24 cellular contexts compared by ENCODE assay signal in the genomic region with DNA sequence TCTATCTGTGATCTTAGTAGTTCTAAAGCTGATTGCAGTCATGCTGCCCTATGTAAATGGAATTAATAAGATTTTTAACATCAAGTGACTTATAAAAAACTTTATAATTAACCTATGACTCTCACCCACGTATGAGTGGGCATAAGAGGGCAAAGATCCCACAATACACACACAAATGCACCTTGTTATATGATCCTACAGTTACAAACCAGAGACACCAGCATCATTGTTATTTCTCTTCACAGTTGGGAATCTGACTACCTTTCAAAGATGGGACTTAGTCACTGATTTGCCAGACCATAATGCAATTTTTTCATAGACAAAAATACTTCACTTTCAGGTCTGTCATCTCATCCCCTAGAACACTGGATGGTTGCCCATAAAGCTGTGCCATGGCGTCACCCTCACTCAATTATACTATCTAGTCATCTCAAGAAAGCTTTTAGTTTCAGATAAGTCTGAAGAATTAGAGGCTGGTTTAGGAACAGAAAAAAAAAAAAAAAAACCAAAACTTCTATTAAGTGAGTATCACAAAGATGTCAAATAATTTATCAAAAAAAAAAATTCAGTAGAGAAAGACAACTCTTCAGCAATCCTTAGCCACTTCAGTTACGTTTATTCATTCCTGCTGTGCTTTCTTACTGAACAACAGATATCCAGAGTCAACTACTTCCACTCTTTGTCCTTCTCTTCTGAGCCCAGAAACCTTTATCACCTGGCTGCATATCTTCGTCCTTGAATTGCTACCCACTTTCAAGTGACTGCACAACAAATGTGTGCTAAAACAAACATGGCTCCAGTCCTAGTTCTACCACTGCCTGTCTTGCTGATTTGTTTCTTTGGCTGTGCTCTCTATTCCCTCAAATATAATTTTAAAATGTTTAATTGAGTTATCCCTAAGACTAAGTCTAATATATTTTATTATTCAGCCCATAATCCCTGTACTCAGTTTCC.
DNase-seq lines count a peak whose midpoint lies in the region; ATAC-seq, FAIRE-seq and TF ChIP-seq lines count a peak whose summit lies in the region.
"Had no signal": no experiment of that assay in that cellular context is flagged by ENCODE, and none has a peak within 500 bp of the region (broad histone marks: within the 10 kb centered on the region; RNA-seq: fewer than 3 reads in every experiment).

No MANE protein-coding gene starts in this region.

- no peak overlapping the region for H3K27ac ChIP-seq in aorta (ENCODE audit: low read depth in 1 of 2, low read length in 2 of 2)
- H3K27ac ChIP-seq: A549, BLaER1 had no signal

- H3K36me3 Mint-ChIP-seq in activated CD4-positive, alpha-beta T cell treated with anti-CD3 and anti-CD28 coated beads, Interleukin-2, amount 10 ng/mL, durations not matched to agents 24 days and 14 days (ENCODE audit: low read depth), result no peaks in the 10 kb centered on the region
- H3K36me3 Mint-ChIP-seq: CD4-positive, alpha-beta memory T cell had no signal

- no peaks in the 10 kb centered on the region for H3K27me3 ChIP-seq in aorta (ENCODE audit: control insufficient read depth in 1 of 2, insufficient read depth in 2 of 2, low read length in 1 of 2)
- H3K27me3 ChIP-seq: BLaER1 had no signal

- TF ChIP-seq CTCF in lower leg skin (IDR thresholded peaks at IDR 0.05), result no peak

- H3K4me1 Mint-ChIP-seq in activated CD4-positive, alpha-beta T cell treated with anti-CD3 and anti-CD28 coated beads, Interleukin-2, amount 10 ng/mL, durations not matched to agents 24 days and 14 days, result no peaks in the 10 kb centered on the region
- H3K4me1 Mint-ChIP-seq: CD4-positive, alpha-beta memory T cell had no signal

- H3K4me3 Mint-ChIP-seq in activated CD4-positive, alpha-beta T cell treated with anti-CD3 and anti-CD28 coated beads, Interleukin-2, amount 10 ng/mL, durations not matched to agents 24 days and 14 days, result no peak overlapping the region
- H3K4me3 Mint-ChIP-seq: CD4-positive, alpha-beta memory T cell; T-helper 1 cell treated with Interleukin-12 subunit alpha and Interleukin-12 subunit beta and Interleukin-4 antibody, amounts not matched to agents 30 μg/mL and 1 μg/mL, for 36 hours had no signal

- H3K36me3 ChIP-seq in aorta (ENCODE audit: control insufficient read depth in 1 of 2, insufficient read depth in 2 of 2, low read length in 1 of 2), result no peaks in the 10 kb centered on the region
- H3K36me3 ChIP-seq: BLaER1 had no signal

- 62 to 71% methylated on average over 4 of the region's 4 CpGs for WGBS in lower leg skin, 2 donors
- 58 to 60% methylated on average over 4 of the region's 4 CpGs for WGBS in aorta, 2 donors

- H3K4me3 ChIP-seq in lower leg skin (ENCODE audit: low read depth, poor library complexity, severe bottlenecking), result no peak overlapping the region
- no peak overlapping the region for H3K4me3 ChIP-seq in aorta (ENCODE audit: low read length in 2 of 2)
- H3K4me3 ChIP-seq: A549, BLaER1 had no signal

- no peak for FAIRE-seq in H54 (lab: Jason Lieb, UNC)
- FAIRE-seq: A549, GM18507, GM19239 had no signal

- no peak overlapping the region for H3K27ac Mint-ChIP-seq in activated CD4-positive, alpha-beta T cell treated with anti-CD3 and anti-CD28 coated beads, Interleukin-2, amount 10 ng/mL, durations not matched to agents 24 days and 14 days
- H3K27ac Mint-ChIP-seq: CD4-positive, alpha-beta memory T cell; T-helper 1 cell treated with Interleukin-12 subunit alpha and Interleukin-12 subunit beta and Interleukin-4 antibody, amounts not matched to agents 30 μg/mL and 1 μg/mL, for 36 hours had no signal

- H3K9me3 ChIP-seq in aorta (ENCODE audit: control insufficient read depth, low read length), result no peaks in the 10 kb centered on the region
- H3K9me3 ChIP-seq: A549, BLaER1 had no signal

- TF ChIP-seq POLR2A in H54 (IDR thresholded peaks at IDR 0.05; ENCODE audit: low read depth, low read length), result no peak
- no peak for TF ChIP-seq POLR2A in lower leg skin (IDR thresholded peaks at IDR 0.05)

- H3K4me1 ChIP-seq in aorta (ENCODE audit: control insufficient read depth in 1 of 2, insufficient read depth in 2 of 2, low read length in 2 of 2), result no peaks in the 10 kb centered on the region
- H3K4me1 ChIP-seq: A549, BLaER1 had no signal

- no peaks in the 10 kb centered on the region for H3K9me3 Mint-ChIP-seq in activated CD4-positive, alpha-beta T cell treated with anti-CD3 and anti-CD28 coated beads, Interleukin-2, amount 10 ng/mL, durations not matched to agents 24 days and 14 days
- H3K9me3 Mint-ChIP-seq: T-helper 1 cell treated with Interleukin-12 subunit alpha and Interleukin-12 subunit beta and Interleukin-4 antibody, amounts not matched to agents 30 μg/mL and 1 μg/mL, for 36 hours had no signal

- ATAC-seq in GM18520 (IDR thresholded peaks at IDR 0.05; ENCODE audit: unreplicated experiment), result peak; percentile 46
- ATAC-seq in GM19463 (IDR thresholded peaks at IDR 0.05; ENCODE audit: unreplicated experiment), result peak; percentile 79
- peak; percentile 63 for ATAC-seq in HG03520 (IDR thresholded peaks at IDR 0.05; ENCODE audit: unreplicated experiment)
- no peak; the same call in 2 of the 3 replicates for ATAC-seq in SK-N-SH treated with all-trans-retinoic acid at 6 μM for 48 hours
- no peak for ATAC-seq in aorta (ENCODE audit: low FRiP score)
- ATAC-seq: A549 had no signal

- no peaks in the 10 kb centered on the region for H3K27me3 Mint-ChIP-seq in activated CD4-positive, alpha-beta T cell treated with anti-CD3 and anti-CD28 coated beads, Interleukin-2, amount 10 ng/mL, durations not matched to agents 24 days and 14 days
- H3K27me3 Mint-ChIP-seq: CD4-positive, alpha-beta memory T cell had no signal

- DNase-seq in H54 (ENCODE audit: insufficient read length, low spot score) (no peak), lower leg skin (ENCODE audit: low spot score in 2 of 2) (no peak), aorta (no peak)
- DNase-seq in activated CD4-positive, alpha-beta T cell treated with anti-CD3 and anti-CD28 coated beads, Interleukin-2, amount 10 ng/mL, durations not matched to agents 24 days and 14 days, result no peak
- DNase-seq: CD4-positive, alpha-beta memory T cell; DMS153; GDM1; GOT3; MM.1S; NCI-H1092; NCI-H146; NCI-H2081; NK-92 treated with Interleukin-12 subunit alpha and Interleukin-12 subunit beta, amount 100 ng/mL, for 24 hours; OCI-M1; Right ventricle myocardium superior had no signal

- intact Hi-C loops in lower leg skin (cut with DNase I; ENCODE audit: low total_unique reads), result no loop called here
- intact Hi-C loops in aorta (cut with DNase I), result no loop called here
- intact Hi-C loops in activated CD4-positive, alpha-beta T cell treated with anti-CD3 and anti-CD28 coated beads, Interleukin-2, amount 10 ng/mL, durations not matched to agents 24 days and 14 days (cut with micrococcal nuclease), result no loop called here

TF ChIP-seq in SK-N-SH treated with all-trans-retinoic acid at 6 μM for 48 hours, 23 proteins besides CTCF, POLR2A, EP300 and RAD21 (continues in another document):
- TF ChIP-seq ISL1 (CRISPR knock-in tag; IDR thresholded peaks at IDR 0.05) (peak; percentile 100), ESRRG (CRISPR knock-in tag; IDR thresholded peaks at IDR 0.05) (peak; percentile 92), PPARA (CRISPR knock-in tag; IDR thresholded peaks at IDR 0.05; ENCODE audit: borderline replicate concordance) (no peak), CSDC2 (CRISPR knock-in tag; IDR thresholded peaks at IDR 0.05) (peak; percentile 83), SNAI2 (CRISPR knock-in tag; IDR thresholded peaks at IDR 0.05) (peak; percentile 80; the same call in 1 of the 2 replicates)
- TF ChIP-seq, protein P1, sequence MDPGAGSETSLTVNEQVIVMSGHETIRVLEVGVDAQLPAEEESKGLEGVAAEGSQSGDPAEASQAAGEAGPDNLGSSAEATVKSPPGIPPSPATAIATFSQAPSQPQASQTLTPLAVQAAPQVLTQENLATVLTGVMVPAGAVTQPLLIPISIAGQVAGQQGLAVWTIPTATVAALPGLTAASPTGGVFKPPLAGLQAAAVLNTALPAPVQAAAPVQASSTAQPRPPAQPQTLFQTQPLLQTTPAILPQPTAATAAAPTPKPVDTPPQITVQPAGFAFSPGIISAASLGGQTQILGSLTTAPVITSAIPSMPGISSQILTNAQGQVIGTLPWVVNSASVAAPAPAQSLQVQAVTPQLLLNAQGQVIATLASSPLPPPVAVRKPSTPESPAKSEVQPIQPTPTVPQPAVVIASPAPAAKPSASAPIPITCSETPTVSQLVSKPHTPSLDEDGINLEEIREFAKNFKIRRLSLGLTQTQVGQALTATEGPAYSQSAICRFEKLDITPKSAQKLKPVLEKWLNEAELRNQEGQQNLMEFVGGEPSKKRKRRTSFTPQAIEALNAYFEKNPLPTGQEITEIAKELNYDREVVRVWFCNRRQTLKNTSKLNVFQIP (CRISPR knock-in tag; IDR thresholded peaks at IDR 0.05; ENCODE audit: borderline replicate concordance, low read depth), result no peak; the same call in 1 of the 2 replicates
- TF ChIP-seq, protein P2, sequence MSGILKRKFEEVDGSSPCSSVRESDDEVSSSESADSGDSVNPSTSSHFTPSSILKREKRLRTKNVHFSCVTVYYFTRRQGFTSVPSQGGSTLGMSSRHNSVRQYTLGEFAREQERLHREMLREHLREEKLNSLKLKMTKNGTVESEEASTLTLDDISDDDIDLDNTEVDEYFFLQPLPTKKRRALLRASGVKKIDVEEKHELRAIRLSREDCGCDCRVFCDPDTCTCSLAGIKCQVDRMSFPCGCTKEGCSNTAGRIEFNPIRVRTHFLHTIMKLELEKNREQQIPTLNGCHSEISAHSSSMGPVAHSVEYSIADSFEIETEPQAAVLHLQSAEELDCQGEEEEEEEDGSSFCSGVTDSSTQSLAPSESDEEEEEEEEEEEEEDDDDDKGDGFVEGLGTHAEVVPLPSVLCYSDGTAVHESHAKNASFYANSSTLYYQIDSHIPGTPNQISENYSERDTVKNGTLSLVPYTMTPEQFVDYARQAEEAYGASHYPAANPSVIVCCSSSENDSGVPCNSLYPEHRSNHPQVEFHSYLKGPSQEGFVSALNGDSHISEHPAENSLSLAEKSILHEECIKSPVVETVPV (CRISPR knock-in tag; IDR thresholded peaks at IDR 0.05), result no peak; the same call in 1 of the 2 replicates
- TF ChIP-seq, protein P3, sequence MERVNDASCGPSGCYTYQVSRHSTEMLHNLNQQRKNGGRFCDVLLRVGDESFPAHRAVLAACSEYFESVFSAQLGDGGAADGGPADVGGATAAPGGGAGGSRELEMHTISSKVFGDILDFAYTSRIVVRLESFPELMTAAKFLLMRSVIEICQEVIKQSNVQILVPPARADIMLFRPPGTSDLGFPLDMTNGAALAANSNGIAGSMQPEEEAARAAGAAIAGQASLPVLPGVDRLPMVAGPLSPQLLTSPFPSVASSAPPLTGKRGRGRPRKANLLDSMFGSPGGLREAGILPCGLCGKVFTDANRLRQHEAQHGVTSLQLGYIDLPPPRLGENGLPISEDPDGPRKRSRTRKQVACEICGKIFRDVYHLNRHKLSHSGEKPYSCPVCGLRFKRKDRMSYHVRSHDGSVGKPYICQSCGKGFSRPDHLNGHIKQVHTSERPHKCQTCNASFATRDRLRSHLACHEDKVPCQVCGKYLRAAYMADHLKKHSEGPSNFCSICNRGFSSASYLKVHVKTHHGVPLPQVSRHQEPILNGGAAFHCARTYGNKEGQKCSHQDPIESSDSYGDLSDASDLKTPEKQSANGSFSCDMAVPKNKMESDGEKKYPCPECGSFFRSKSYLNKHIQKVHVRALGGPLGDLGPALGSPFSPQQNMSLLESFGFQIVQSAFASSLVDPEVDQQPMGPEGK (CRISPR knock-in tag; IDR thresholded peaks at IDR 0.05; ENCODE audit: borderline replicate concordance), result peak; percentile 86

Comparison
In these comparisons a context has a peak if more than half of its experiments do, and no peak if none do; other contexts are left out.
1. ATAC-seq: peak in GM18520 (single experiment), GM19463 (single experiment) and HG03520 (single experiment); none in SK-N-SH treated with all-trans-retinoic acid at 6 μM for 48 hours (single experiment) and aorta (single experiment).